9 cellular contexts compared by ENCODE assay signal in the genomic region with DNA sequence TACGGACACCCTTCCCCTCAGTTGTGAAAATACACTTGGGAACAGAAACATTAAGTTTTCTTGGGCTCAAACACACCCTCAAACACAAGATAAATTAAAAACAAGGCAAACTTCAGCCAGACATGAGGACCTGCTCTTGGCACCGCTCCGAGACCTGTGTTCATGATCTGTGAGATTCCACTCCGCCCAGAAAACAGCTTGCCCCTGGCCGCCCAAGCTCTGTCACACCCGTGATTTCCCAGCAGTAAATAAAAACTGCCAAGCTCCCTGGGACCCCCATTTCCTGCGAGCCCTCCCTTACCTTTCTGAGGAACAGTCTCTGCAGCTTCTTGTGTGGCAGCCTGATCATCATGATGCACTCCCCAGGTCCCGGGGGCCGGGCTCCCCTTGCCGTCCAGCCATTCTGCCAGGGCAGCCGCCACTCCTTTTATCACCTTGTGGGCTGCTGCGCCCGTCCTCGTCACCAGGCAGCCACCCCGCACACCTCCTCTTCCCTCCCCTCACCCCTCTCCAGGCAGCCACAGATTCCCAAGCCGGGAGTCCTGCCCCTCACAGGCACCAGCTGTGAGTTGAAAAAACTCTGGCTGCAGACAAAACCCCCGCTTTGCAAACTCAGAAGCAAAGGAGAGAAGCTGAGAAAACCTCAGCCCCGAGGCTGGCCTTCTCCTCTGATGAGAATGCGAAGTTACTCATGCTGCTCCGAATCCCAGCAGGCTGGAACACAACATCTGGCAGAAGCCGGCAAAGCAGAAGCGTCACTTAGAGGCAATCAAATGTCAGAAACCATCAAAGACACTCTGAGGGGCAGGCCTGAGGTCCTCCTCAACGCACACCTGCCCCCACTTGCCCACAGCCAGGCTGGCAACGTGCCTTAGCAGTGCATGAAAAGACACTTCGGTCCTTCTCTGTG.
A peak's percentile ranks its signal among the peaks of the same experiment; 100 is the strongest.
DNase-seq lines count a peak whose midpoint lies in the region; ATAC-seq lines count a peak whose summit lies in the region.
"Had no signal": no experiment of that assay in that cellular context is flagged by ENCODE, and none has a peak within 500 bp of the region (broad histone marks: within the 10 kb centered on the region; RNA-seq: fewer than 3 reads in every experiment).

No MANE protein-coding gene starts in this region.

- no peak overlapping the region for H3K18ac ChIP-seq in trophoblast cell (ENCODE audit: low read length)

- no peak overlapping the region for H3K4ac ChIP-seq in trophoblast cell (ENCODE audit: low read depth, low read length)

- no peak overlapping the region for H2BK120ac ChIP-seq in trophoblast cell (ENCODE audit: insufficient read depth, low read length, poor library complexity)

- no peak overlapping the region for H3K14ac ChIP-seq in trophoblast cell (ENCODE audit: low read length)

- peak; percentile 44 for ATAC-seq in GM18511 (IDR thresholded peaks at IDR 0.05; ENCODE audit: unreplicated experiment)
- peak; percentile 18 for ATAC-seq in esophagus mucosa
- ATAC-seq in GM21825 (IDR thresholded peaks at IDR 0.05; ENCODE audit: unreplicated experiment), result no peak
- no peak for ATAC-seq in GM21786 (IDR thresholded peaks at IDR 0.05; ENCODE audit: unreplicated experiment)
- no peak for ATAC-seq in HG03457 (IDR thresholded peaks at IDR 0.05; ENCODE audit: unreplicated experiment)

- H3K4me3 ChIP-seq in trophoblast cell (ENCODE audit: low read depth, low read length), result no peak overlapping the region

- no peak overlapping the region for H3K4me2 ChIP-seq in trophoblast cell (ENCODE audit: low read length)

- no peak overlapping the region for H4K12ac ChIP-seq in trophoblast cell (ENCODE audit: low read depth, low read length)

- H2BK5ac ChIP-seq in trophoblast cell (ENCODE audit: low read depth, low read length, poor library complexity), result no peak overlapping the region

- H2BK12ac ChIP-seq in trophoblast cell (ENCODE audit: low read length), result no peak overlapping the region

- no CpG with 5 or more reads among the region's 25 CpGs for WGBS in trophoblast cell (ENCODE audit: extremely low coverage, insufficient coverage, insufficient read length)

- no peak overlapping the region for H3K9ac ChIP-seq in trophoblast cell (ENCODE audit: low read length)

- H3K4me1 ChIP-seq in trophoblast cell (ENCODE audit: control insufficient read depth in 1 of 2, insufficient read depth in 2 of 2, low read length in 2 of 2), result peaks cover 0 to 7% of the 10 kb centered on the region in 2 experiments

- H3K23ac ChIP-seq in trophoblast cell (ENCODE audit: low read length), result no peak overlapping the region

- DNase-seq in NCI-H345 treated with DMSO at 0.1 percent for 48 hours (lab: John Stamatoyannopoulos, UW; ENCODE audit: unreplicated experiment) (peak; percentile 4), trophoblast cell (no peak), medulla oblongata (ENCODE audit: extremely low spot score) (no peak)
- DNase-seq: NK-92 treated with Interleukin-12 subunit alpha and Interleukin-12 subunit beta, amount 100 ng/mL, for 24 hours had no signal

- H2AFZ ChIP-seq in trophoblast cell (ENCODE audit: insufficient read depth, low read length, poor library complexity), result peak overlapping the region; percentile 18

- no peak overlapping the region for H4K91ac ChIP-seq in trophoblast cell (ENCODE audit: low read depth, low read length)

- no peak overlapping the region for H2AK5ac ChIP-seq in trophoblast cell (ENCODE audit: low read length)

- no peak overlapping the region for H3K27ac ChIP-seq in trophoblast cell (ENCODE audit: low read depth, low read length)

- H3K79me1 ChIP-seq in trophoblast cell (ENCODE audit: low read length), result no peaks in the 10 kb centered on the region

- H4K8ac ChIP-seq in trophoblast cell (ENCODE audit: low read depth, low read length), result no peak overlapping the region

- H3K79me2 ChIP-seq in trophoblast cell (ENCODE audit: control insufficient read depth, insufficient read depth, low read length, poor library complexity), result no peaks in the 10 kb centered on the region

- H3K27me3 ChIP-seq in trophoblast cell (ENCODE audit: insufficient read depth, low read length), result no peaks in the 10 kb centered on the region

- no peaks in the 10 kb centered on the region for H3K9me3 ChIP-seq in trophoblast cell (ENCODE audit: insufficient read depth, low read depth, low read length)

- no peaks in the 10 kb centered on the region for H3K36me3 ChIP-seq in trophoblast cell (ENCODE audit: control insufficient read depth in 1 of 2, insufficient read depth in 2 of 2, low read length in 2 of 2)

Comparison
In these comparisons a context has a peak if more than half of its experiments do, and no peak if none do; other contexts are left out.
1. ATAC-seq: peak in GM18511 (single experiment) and esophagus mucosa (single experiment); none in GM21825 (single experiment), GM21786 (single experiment) and HG03457 (single experiment).